ENCODE assay signal across 1 cellular context in genomic region chr2:238158018-238158806, GRCh38.
TF ChIP-seq lines count a peak whose summit lies in the region.

No MANE protein-coding gene starts in this region.

TF ChIP-seq in HepG2, 621 proteins besides CTCF, POLR2A, EP300 and RAD21:
- TF ChIP-seq ZEB1 (IDR thresholded peaks at IDR 0.05; ENCODE audit: insufficient replicate concordance, low read depth) = no peak
- peak; percentile 77 for TF ChIP-seq HNRNPK (IDR thresholded peaks at IDR 0.05; ENCODE audit: low read depth, low read length, poor library complexity, severe bottlenecking)
- 0 out of 2 replicates have a peak, but pooled peaks have one; percentile 17 for TF ChIP-seq ZNF280B (CRISPR knock-in tag; IDR thresholded peaks at IDR 0.05; ENCODE audit: borderline replicate concordance)
- peak; percentile 37; the same call in 1 of the 2 replicates for TF ChIP-seq PCBP1 (IDR thresholded peaks at IDR 0.05; ENCODE audit: borderline replicate concordance, low read depth, low read length)
- 0 out of 2 replicates have a peak, but pooled peaks have one; percentile 32 for TF ChIP-seq HNRNPL (IDR thresholded peaks at IDR 0.05; ENCODE audit: low read depth, low read length)
- TF ChIP-seq, protein P1, sequence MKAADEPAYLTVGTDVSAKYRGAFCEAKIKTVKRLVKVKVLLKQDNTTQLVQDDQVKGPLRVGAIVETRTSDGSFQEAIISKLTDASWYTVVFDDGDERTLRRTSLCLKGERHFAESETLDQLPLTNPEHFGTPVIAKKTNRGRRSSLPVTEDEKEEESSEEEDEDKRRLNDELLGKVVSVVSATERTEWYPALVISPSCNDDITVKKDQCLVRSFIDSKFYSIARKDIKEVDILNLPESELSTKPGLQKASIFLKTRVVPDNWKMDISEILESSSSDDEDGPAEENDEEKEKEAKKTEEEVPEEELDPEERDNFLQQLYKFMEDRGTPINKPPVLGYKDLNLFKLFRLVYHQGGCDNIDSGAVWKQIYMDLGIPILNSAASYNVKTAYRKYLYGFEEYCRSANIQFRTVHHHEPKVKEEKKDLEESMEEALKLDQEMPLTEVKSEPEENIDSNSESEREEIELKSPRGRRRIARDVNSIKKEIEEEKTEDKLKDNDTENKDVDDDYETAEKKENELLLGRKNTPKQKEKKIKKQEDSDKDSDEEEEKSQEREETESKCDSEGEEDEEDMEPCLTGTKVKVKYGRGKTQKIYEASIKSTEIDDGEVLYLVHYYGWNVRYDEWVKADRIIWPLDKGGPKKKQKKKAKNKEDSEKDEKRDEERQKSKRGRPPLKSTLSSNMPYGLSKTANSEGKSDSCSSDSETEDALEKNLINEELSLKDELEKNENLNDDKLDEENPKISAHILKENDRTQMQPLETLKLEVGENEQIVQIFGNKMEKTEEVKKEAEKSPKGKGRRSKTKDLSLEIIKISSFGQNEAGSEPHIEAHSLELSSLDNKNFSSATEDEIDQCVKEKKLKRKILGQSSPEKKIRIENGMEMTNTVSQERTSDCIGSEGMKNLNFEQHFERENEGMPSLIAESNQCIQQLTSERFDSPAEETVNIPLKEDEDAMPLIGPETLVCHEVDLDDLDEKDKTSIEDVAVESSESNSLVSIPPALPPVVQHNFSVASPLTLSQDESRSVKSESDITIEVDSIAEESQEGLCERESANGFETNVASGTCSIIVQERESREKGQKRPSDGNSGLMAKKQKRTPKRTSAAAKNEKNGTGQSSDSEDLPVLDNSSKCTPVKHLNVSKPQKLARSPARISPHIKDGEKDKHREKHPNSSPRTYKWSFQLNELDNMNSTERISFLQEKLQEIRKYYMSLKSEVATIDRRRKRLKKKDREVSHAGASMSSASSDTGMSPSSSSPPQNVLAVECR (CRISPR knock-in tag; IDR thresholded peaks at IDR 0.05; ENCODE audit: borderline replicate concordance) = peak; percentile 38; the same call in 1 of the 2 replicates
- peak; percentile 31; the same call in 1 of the 2 replicates for TF ChIP-seq ZNF891 (CRISPR knock-in tag; IDR thresholded peaks at IDR 0.05)
- TF ChIP-seq, protein P2, sequence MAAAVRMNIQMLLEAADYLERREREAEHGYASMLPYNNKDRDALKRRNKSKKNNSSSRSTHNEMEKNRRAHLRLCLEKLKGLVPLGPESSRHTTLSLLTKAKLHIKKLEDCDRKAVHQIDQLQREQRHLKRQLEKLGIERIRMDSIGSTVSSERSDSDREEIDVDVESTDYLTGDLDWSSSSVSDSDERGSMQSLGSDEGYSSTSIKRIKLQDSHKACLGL (CRISPR knock-in tag; IDR thresholded peaks at IDR 0.05) = 0 out of 2 replicates have a peak, but pooled peaks have one; percentile 24
- TF ChIP-seq, protein P3, sequence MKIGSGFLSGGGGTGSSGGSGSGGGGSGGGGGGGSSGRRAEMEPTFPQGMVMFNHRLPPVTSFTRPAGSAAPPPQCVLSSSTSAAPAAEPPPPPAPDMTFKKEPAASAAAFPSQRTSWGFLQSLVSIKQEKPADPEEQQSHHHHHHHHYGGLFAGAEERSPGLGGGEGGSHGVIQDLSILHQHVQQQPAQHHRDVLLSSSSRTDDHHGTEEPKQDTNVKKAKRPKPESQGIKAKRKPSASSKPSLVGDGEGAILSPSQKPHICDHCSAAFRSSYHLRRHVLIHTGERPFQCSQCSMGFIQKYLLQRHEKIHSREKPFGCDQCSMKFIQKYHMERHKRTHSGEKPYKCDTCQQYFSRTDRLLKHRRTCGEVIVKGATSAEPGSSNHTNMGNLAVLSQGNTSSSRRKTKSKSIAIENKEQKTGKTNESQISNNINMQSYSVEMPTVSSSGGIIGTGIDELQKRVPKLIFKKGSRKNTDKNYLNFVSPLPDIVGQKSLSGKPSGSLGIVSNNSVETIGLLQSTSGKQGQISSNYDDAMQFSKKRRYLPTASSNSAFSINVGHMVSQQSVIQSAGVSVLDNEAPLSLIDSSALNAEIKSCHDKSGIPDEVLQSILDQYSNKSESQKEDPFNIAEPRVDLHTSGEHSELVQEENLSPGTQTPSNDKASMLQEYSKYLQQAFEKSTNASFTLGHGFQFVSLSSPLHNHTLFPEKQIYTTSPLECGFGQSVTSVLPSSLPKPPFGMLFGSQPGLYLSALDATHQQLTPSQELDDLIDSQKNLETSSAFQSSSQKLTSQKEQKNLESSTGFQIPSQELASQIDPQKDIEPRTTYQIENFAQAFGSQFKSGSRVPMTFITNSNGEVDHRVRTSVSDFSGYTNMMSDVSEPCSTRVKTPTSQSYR (CRISPR knock-in tag; IDR thresholded peaks at IDR 0.05; ENCODE audit: borderline replicate concordance) = no peak
- 0 out of 2 replicates have a peak, but pooled peaks have one; percentile 65 for TF ChIP-seq MTF2 (CRISPR knock-in tag; IDR thresholded peaks at IDR 0.05; ENCODE audit: borderline replicate concordance)
- TF ChIP-seq ZSCAN21 (CRISPR knock-in tag; IDR thresholded peaks at IDR 0.05; ENCODE audit: borderline replicate concordance) = no peak
- no peak for TF ChIP-seq ZNF839 (CRISPR knock-in tag; IDR thresholded peaks at IDR 0.05; ENCODE audit: borderline replicate concordance)
TF ChIP-seq in HepG2: peak in this region for 8.
